Comparison of ENCODE assay signal across 18 cellular contexts in genomic region chr3:32814371-32814770, GRCh38. TPM values are rescaled to one million over a fixed set of nuclear protein-coding genes. Genes with fewer than 3 reads are reported as not detected.
A peak's percentile ranks its signal among the peaks of the same experiment; 100 is the strongest.
DNase-seq lines count a peak whose midpoint lies in the region; ATAC-seq and TF ChIP-seq lines count a peak whose summit lies in the region.
"Had no signal": no experiment of that assay in that cellular context is flagged by ENCODE, and none has a peak within 500 bp of the region (broad histone marks: within the 10 kb centered on the region; RNA-seq: fewer than 3 reads in every experiment).

No MANE protein-coding gene starts in this region.

- CTCF ChIA-PET in PC-3 (lab: Charles Lee): interaction anchor here (0.7 kb wide), 1 partner anchor 33 kb away, joined by 3 read pairs; no protein-coding TSS in a partner anchor

- DNase-seq in H9: no peak
- DNase-seq in endodermal cell: no peak
- DNase-seq in osteoblast (ENCODE audit: insufficient read length, low spot score, missing footprints): peak; percentile 69
- DNase-seq in PC-3: no peak
- no peak for DNase-seq in ascending aorta (ENCODE audit: low spot score in 2 of 2)
- no peak for DNase-seq in COLO829 (ENCODE audit: low spot score)
- DNase-seq: activated CD4-positive, CD25-positive, alpha-beta regulatory T cell; activated T-cell treated with anti-CD3 and anti-CD28 coated beads, Interleukin-2, amount 50 U/mL, for 1 hour; left lung; naive B cell; NCI-H187; NCI-H774; right cardiac atrium; stimulated activated CD4-positive, alpha-beta T cell treated with anti-CD3 and anti-CD28 coated beads, Interleukin-2, amount 100 ng/mL, for 24 hours; stimulated activated CD8-positive, alpha-beta memory T cell treated with anti-CD3 and anti-CD28 coated beads, Interleukin-4, amount 100 ng/mL, for 48 hours; trophoblast cell had no signal

- H3K79me2 ChIP-seq in H9 (ENCODE audit: insufficient read depth, low read length) (peaks cover 32% of the 10 kb centered on the region), OCI-LY3 (ENCODE audit: low read length) (no peaks in the 10 kb centered on the region), osteoblast (ENCODE audit: insufficient read depth, low read length) (no peaks in the 10 kb centered on the region), PC-3 (ENCODE audit: low read length) (no peaks in the 10 kb centered on the region)

- H3K9ac ChIP-seq in H9 (ENCODE audit: extremely low read depth, insufficient read length, low read length) (no peak overlapping the region), OCI-LY3 (ENCODE audit: low read length) (no peak overlapping the region), endodermal cell (ENCODE audit: extremely low read depth, low read length, poor library complexity, severe bottlenecking) (no peak overlapping the region), PC-3 (ENCODE audit: low read length) (no peak overlapping the region)

- no peaks in the 10 kb centered on the region for H3F3A ChIP-seq in PC-3 (ENCODE audit: low read length, unreplicated experiment)

- H2BK15ac ChIP-seq in H9 (ENCODE audit: low read depth, low read length): no peak overlapping the region

- intact Hi-C loops in PC-3 (cut with micrococcal nuclease) (no loop called here), ascending aorta (cut with DNase I) (no loop called here)

- H4K5ac ChIP-seq in H9 (ENCODE audit: insufficient read length, low read depth, low read length): no peak overlapping the region

- no peak overlapping the region for H4K91ac ChIP-seq in H9 (ENCODE audit: insufficient read length, low read depth, low read length)

- H2AFZ ChIP-seq in H9 (ENCODE audit: low read length): no peak overlapping the region
- H2AFZ ChIP-seq in OCI-LY3 (ENCODE audit: low read depth, low read length): peak overlapping the region; percentile 79
- no peak overlapping the region for H2AFZ ChIP-seq in osteoblast (ENCODE audit: low read length)
- H2AFZ ChIP-seq in PC-3 (ENCODE audit: low read length): no peak overlapping the region

- no peak overlapping the region for H3K14ac ChIP-seq in H9 (ENCODE audit: insufficient read depth, low read length)

- POLR2A ChIA-PET in PC-3 (lab: Charles Lee; ENCODE audit: unreplicated experiment): interaction anchor here (0.6 kb wide), 1 partner anchor 28 kb away, joined by 4 read pairs; no protein-coding TSS in a partner anchor

- no peak overlapping the region for H3K4ac ChIP-seq in H9 (ENCODE audit: low read depth, low read length)

- H4K8ac ChIP-seq in H9 (replicated peaks; ENCODE audit: insufficient read length, low read depth, low read length): no peak overlapping the region

- no CpG with 5 or more reads among the region's 6 CpGs for WGBS in H9 (ENCODE audit: extremely low coverage, insufficient read length, low lambda C conversion rate)
- 39 to 80% methylated on average over 2 to 6 of the region's 6 CpGs for WGBS in endodermal cell (ENCODE audit: insufficient coverage in 1 of 2, insufficient read length in 1 of 2), 2 experiments

- H3K9me3 Mint-ChIP-seq in H9: peaks cover 9 to 16% of the 10 kb centered on the region in 2 experiments; a peak in 4 of 5 replicates
- H3K9me3 Mint-ChIP-seq in endodermal cell: no peaks in the 10 kb centered on the region

- H3T11ph ChIP-seq in H9 (ENCODE audit: low read length): no peak overlapping the region

- no peak overlapping the region for H3K4me3 ChIP-seq in OCI-LY3 (ENCODE audit: low read length)
- H3K4me3 ChIP-seq in endodermal cell (ENCODE audit: low read length): peak overlapping the region; percentile 24
- H3K4me3 ChIP-seq in osteoblast (ENCODE audit: insufficient read depth, low read length): no peak overlapping the region
- H3K4me3 ChIP-seq in PC-3 (ENCODE audit: low read length): no peak overlapping the region
- no peak overlapping the region for H3K4me3 ChIP-seq in ascending aorta
- H3K4me3 ChIP-seq: left lung had no signal

- H3K4me2 ChIP-seq in H9 (ENCODE audit: insufficient read depth, insufficient read length, low read length) (peak overlapping the region; percentile 94), OCI-LY3 (ENCODE audit: low read length) (peak overlapping the region; percentile 25), osteoblast (ENCODE audit: insufficient read depth, low read length) (no peak overlapping the region), PC-3 (ENCODE audit: low read length) (no peak overlapping the region)

- peaks cover 19 to 24% (median 19%) of the 10 kb centered on the region in 3 experiments for H3K36me3 Mint-ChIP-seq in H9 (ENCODE audit: insufficient read depth in 1 of 3, low read depth in 3 of 3)
- peaks cover 16% of the 10 kb centered on the region for H3K36me3 Mint-ChIP-seq in endodermal cell (ENCODE audit: low read depth)
- H3K36me3 Mint-ChIP-seq: naive B cell had no signal

- no peak overlapping the region for H3K23ac ChIP-seq in H9 (ENCODE audit: insufficient read length, low read depth, low read length)

- peaks cover 8% of the 10 kb centered on the region for H3K23me2 ChIP-seq in H9 (ENCODE audit: insufficient read length, low read depth, low read length, poor library complexity, severe bottlenecking)

- H3K4me1 ChIP-seq in H9 (ENCODE audit: insufficient read depth, low read length) (peaks cover 9% of the 10 kb centered on the region; the same call in 1 of the 2 replicates), OCI-LY3 (ENCODE audit: low read length) (peaks cover 6% of the 10 kb centered on the region), endodermal cell (ENCODE audit: control insufficient read depth, insufficient read depth, low read length) (peaks cover 11% of the 10 kb centered on the region), osteoblast (ENCODE audit: insufficient read depth, low read length) (no peaks in the 10 kb centered on the region), PC-3 (ENCODE audit: insufficient read depth, low read length) (no peaks in the 10 kb centered on the region), ascending aorta (peaks cover 5 to 14% of the 10 kb centered on the region in 2 donors)

- H3K9me2 ChIP-seq in PC-3 (replicated peaks; ENCODE audit: low read length): no peaks in the 10 kb centered on the region

- H3K4me1 Mint-ChIP-seq in H9: peaks cover 32 to 34% of the 10 kb centered on the region in 2 experiments
- peaks cover 26% of the 10 kb centered on the region for H3K4me1 Mint-ChIP-seq in endodermal cell

- H3K56ac ChIP-seq in H9 (ENCODE audit: insufficient read length, low read depth, low read length): no peak overlapping the region

- no peaks in the 10 kb centered on the region for H4K20me1 ChIP-seq in H9 (ENCODE audit: control insufficient read depth, insufficient read depth, insufficient read length)
- no peaks in the 10 kb centered on the region for H4K20me1 ChIP-seq in OCI-LY3 (ENCODE audit: insufficient read depth, low read length)
- no peaks in the 10 kb centered on the region for H4K20me1 ChIP-seq in osteoblast (ENCODE audit: insufficient read depth, low read length)
- no peaks in the 10 kb centered on the region for H4K20me1 ChIP-seq in PC-3 (ENCODE audit: low read length)

- no peak overlapping the region for H2AK5ac ChIP-seq in H9 (ENCODE audit: insufficient read length, low read length)

- H2BK5ac ChIP-seq in H9 (ENCODE audit: insufficient read length, low read length): no peak overlapping the region

- ATAC-seq in PC-3: no peak
- ATAC-seq: left lung, right cardiac atrium had no signal

- H3K27ac Mint-ChIP-seq in H9 (peak overlapping the region in 2 of 3 experiments; percentile 96; a peak in 6 of 7 replicates), endodermal cell (peak overlapping the region; percentile 80)
- H3K27ac Mint-ChIP-seq: naive B cell had no signal

- H3K9me3 ChIP-seq in H9 (ENCODE audit: control insufficient read depth, low read depth, low read length) (no peaks in the 10 kb centered on the region), OCI-LY3 (ENCODE audit: insufficient read depth, low read length) (no peaks in the 10 kb centered on the region), endodermal cell (ENCODE audit: control insufficient read depth, low read length) (no peaks in the 10 kb centered on the region), osteoblast (ENCODE audit: low read depth, low read length) (peaks cover 3% of the 10 kb centered on the region), PC-3 (ENCODE audit: low read length) (no peaks in the 10 kb centered on the region), ascending aorta (no peaks in the 10 kb centered on the region)
- H3K9me3 ChIP-seq: left lung had no signal

- H2BK120ac ChIP-seq in H9 (ENCODE audit: low read depth, low read length, poor library complexity, severe bottlenecking): no peak overlapping the region

- H3K4me3 Mint-ChIP-seq in H9 (peak overlapping the region; percentile 32 to 76), endodermal cell (peak overlapping the region; percentile 20)

- no peaks in the 10 kb centered on the region for H3K36me3 ChIP-seq in OCI-LY3 (replicated peaks; ENCODE audit: low read depth, low read length)
- peaks cover 6% of the 10 kb centered on the region for H3K36me3 ChIP-seq in endodermal cell (ENCODE audit: control insufficient read depth, insufficient read depth, low read length)
- no peaks in the 10 kb centered on the region for H3K36me3 ChIP-seq in osteoblast (ENCODE audit: insufficient read depth, low read length)
- H3K36me3 ChIP-seq in PC-3 (ENCODE audit: low read depth, low read length): no peaks in the 10 kb centered on the region
- H3K36me3 ChIP-seq in ascending aorta: no peaks in the 10 kb centered on the region
- H3K36me3 ChIP-seq: left lung had no signal

- H3K27ac ChIP-seq in H9 (ENCODE audit: insufficient read length, low read depth, low read length): no peak overlapping the region
- no peak overlapping the region for H3K27ac ChIP-seq in OCI-LY3 (ENCODE audit: low read length)
- H3K27ac ChIP-seq in endodermal cell (ENCODE audit: low read depth, low read length): peak overlapping the region; percentile 51
- H3K27ac ChIP-seq in osteoblast (ENCODE audit: low read depth, low read length): no peak overlapping the region
- H3K27ac ChIP-seq in PC-3 (ENCODE audit: low read length): no peak overlapping the region
- H3K27ac ChIP-seq in ascending aorta: no peak overlapping the region
- H3K27ac ChIP-seq: left lung had no signal

- no peak overlapping the region for H2BK20ac ChIP-seq in H9 (ENCODE audit: low read depth, low read length, poor library complexity, severe bottlenecking)

- no TSS peak for BruUV-seq in PC-3 (replicated peaks; lab: Mats Ljungman, UMichigan)

- no peak overlapping the region for H2BK12ac ChIP-seq in H9 (ENCODE audit: insufficient read length, low read depth, low read length)

- TF ChIP-seq CTCF in H9 (conservative IDR thresholded peaks at IDR 0.05) (no peak), OCI-LY3 (IDR thresholded peaks at IDR 0.05; ENCODE audit: low read depth, low read length) (no peak), endodermal cell (conservative IDR thresholded peaks at IDR 0.05) (no peak), osteoblast (IDR thresholded peaks at IDR 0.05; ENCODE audit: extremely low read depth, low read depth, low read length) (no peak), PC-3 (conservative IDR thresholded peaks at IDR 0.05; ENCODE audit: low read depth, low read length) (no peak), ascending aorta (IDR thresholded peaks at IDR 0.05) (no peak)

- peaks cover 3% of the 10 kb centered on the region; the same call in 1 of the 2 replicates for H3K27me3 Mint-ChIP-seq in H9 (ENCODE audit: low read depth)
- H3K27me3 Mint-ChIP-seq in endodermal cell (ENCODE audit: insufficient read depth): no peaks in the 10 kb centered on the region

- no peaks in the 10 kb centered on the region for H3K27me3 ChIP-seq in H9 (ENCODE audit: insufficient read depth, low read length)
- no peaks in the 10 kb centered on the region for H3K27me3 ChIP-seq in OCI-LY3 (ENCODE audit: low read depth, low read length)
- H3K27me3 ChIP-seq in endodermal cell (ENCODE audit: control insufficient read depth, insufficient read depth, low read length, poor library complexity, severe bottlenecking): no peaks in the 10 kb centered on the region
- H3K27me3 ChIP-seq in osteoblast (ENCODE audit: insufficient read depth, low read length): peaks cover 52% of the 10 kb centered on the region
- no peaks in the 10 kb centered on the region for H3K27me3 ChIP-seq in PC-3 (ENCODE audit: low read length)
- H3K27me3 ChIP-seq in ascending aorta: peaks cover 5% of the 10 kb centered on the region

- no peak overlapping the region for H3K18ac ChIP-seq in H9 (ENCODE audit: insufficient read length, low read depth, low read length)

- H3K79me1 ChIP-seq in H9 (ENCODE audit: insufficient read depth, low read depth, low read length, poor library complexity, severe bottlenecking): no peaks in the 10 kb centered on the region

RNA-seq across cellular contexts. Expression of gene TRIM71, which starts 3.4 kb away (rescaled TPM):
- total RNA-seq in H9 (2021) (364 and 376 TPM in 2 replicates), endodermal cell (100 to 1,000 TPM; 154 to 169 TPM), osteoblast (not detected in 2 replicates), PC-3 (2014; rRNA removed) (0.11 and 0.17 TPM in 2 replicates), ascending aorta (not detected)
- 25.8 TPM for polyA plus RNA-seq in endodermal cell (2013, experiment 1 of 2)
- polyA plus RNA-seq in endodermal cell (2013, experiment 2 of 2): 26.8 TPM
- total RNA-seq: right cardiac atrium had no signal
- polyA plus RNA-seq: BJ, right cardiac atrium had no signal

Comparison
In these comparisons a context has a peak if more than half of its experiments do, and no peak if none do; other contexts are left out.
1. H3K4me2 ChIP-seq: peak in H9 (single experiment) and OCI-LY3 (single experiment); none in osteoblast (single experiment) and PC-3 (single experiment).
2. RNA of gene TRIM71, which starts 3.4 kb away (total RNA-seq): 364 to 376 TPM in H9 and 154 to 169 TPM in endodermal cell; 0.11 to 0.17 TPM in PC-3, not detected in osteoblast and not detected in ascending aorta (single experiment); every median in the first group is over 100 times any median in the second.